Comparison of ENCODE assay signal across 8 cellular contexts in genomic region chr1:224175615-224176014, GRCh38. TPM values are rescaled to one million over a fixed set of nuclear protein-coding genes. Genes with fewer than 3 reads are reported as not detected.
DNase-seq lines count a peak whose midpoint lies in the region; ATAC-seq, FAIRE-seq and TF ChIP-seq lines count a peak whose summit lies in the region.

No MANE protein-coding gene starts in this region.

- no peaks in the 10 kb centered on the region for H3K9me2 ChIP-seq in MM.1S (replicated peaks; ENCODE audit: insufficient read depth, low read length)

- no peak for FAIRE-seq in H54 (lab: Jason Lieb, UNC)

- TF ChIP-seq POLR2A in H54 (IDR thresholded peaks at IDR 0.05; ENCODE audit: low read depth, low read length) = no peak

- no peaks in the 10 kb centered on the region for H3F3A ChIP-seq in MM.1S (ENCODE audit: insufficient read depth, low read length)

- no peaks in the 10 kb centered on the region for H3K9me3 ChIP-seq in MM.1S (replicated peaks; ENCODE audit: insufficient read depth, low read length)

- peak; percentile 27 for DNase-seq in stimulated activated CD4-positive, alpha-beta T cell treated with anti-CD3 and anti-CD28 coated beads, Interleukin-4, amount 100 ng/mL, for 24 hours
- DNase-seq in stimulated activated CD4-positive, alpha-beta T cell treated with anti-CD3 and anti-CD28 coated beads, Interleukin-2, amount 100 ng/mL, for 48 hours = no peak
- no peak for DNase-seq in chondrocyte (ENCODE audit: low spot score)
- DNase-seq in memory B cell (ENCODE audit: low spot score in 2 of 2) = no peak
- DNase-seq in MM.1S = no peak
- DNase-seq in H54 (ENCODE audit: insufficient read length, low spot score) = no peak
- no peak for DNase-seq in mesenteric fat pad (ENCODE audit: low spot score)

- H3K4me1 Mint-ChIP-seq in chondrocyte (ENCODE audit: low read depth) = peaks cover 7% of the 10 kb centered on the region
- peaks cover 3% of the 10 kb centered on the region for H3K4me1 Mint-ChIP-seq in memory B cell

- H3K27ac ChIP-seq in MM.1S (ENCODE audit: low read length) = no peak overlapping the region

- H3K36me3 Mint-ChIP-seq in chondrocyte (ENCODE audit: low read depth) (no peaks in the 10 kb centered on the region), memory B cell (no peaks in the 10 kb centered on the region)

- TF ChIP-seq CTCF in chondrocyte (IDR thresholded peaks at IDR 0.05) (no peak), MM.1S (IDR thresholded peaks at IDR 0.05; ENCODE audit: low read length) (no peak)

- no peaks in the 10 kb centered on the region for H3K27me3 ChIP-seq in MM.1S (replicated peaks; ENCODE audit: insufficient read depth, low read length)

- H4K20me1 ChIP-seq in MM.1S (ENCODE audit: insufficient read depth, low read length) = no peaks in the 10 kb centered on the region

- no peak overlapping the region for H3K9ac ChIP-seq in MM.1S (ENCODE audit: low read length)

- no peaks in the 10 kb centered on the region for H3K4me1 ChIP-seq in MM.1S (ENCODE audit: low read length)

- H3K79me2 ChIP-seq in MM.1S (ENCODE audit: low read length) = no peaks in the 10 kb centered on the region

- H3K36me3 ChIP-seq in MM.1S (replicated peaks; ENCODE audit: insufficient read depth, low read length) = no peaks in the 10 kb centered on the region

- H3K27me3 Mint-ChIP-seq in chondrocyte (ENCODE audit: low read depth) = no peaks in the 10 kb centered on the region
- H3K27me3 Mint-ChIP-seq in memory B cell = peaks cover 2% of the 10 kb centered on the region

- ATAC-seq in memory B cell (ENCODE audit: low read depth) (no peak), GM18519 (IDR thresholded peaks at IDR 0.05; ENCODE audit: low FRiP score, unreplicated experiment) (no peak)

- H3K4me3 Mint-ChIP-seq in chondrocyte (ENCODE audit: unreplicated experiment) (peak overlapping the region; percentile 54), memory B cell (peak overlapping the region; percentile 34)

- no peak overlapping the region for H3K4me3 ChIP-seq in MM.1S (ENCODE audit: low read length)

- H3K27ac Mint-ChIP-seq in chondrocyte (ENCODE audit: unreplicated experiment) = no peak overlapping the region
- no peak overlapping the region for H3K27ac Mint-ChIP-seq in memory B cell

- H3K9me3 Mint-ChIP-seq in chondrocyte (ENCODE audit: low read depth) (no peaks in the 10 kb centered on the region), memory B cell (no peaks in the 10 kb centered on the region)

- no peak overlapping the region for H2AFZ ChIP-seq in MM.1S (ENCODE audit: low read length)

- no peak overlapping the region for H3K4me2 ChIP-seq in MM.1S (ENCODE audit: low read depth, low read length)

RNA-seq across cellular contexts. Expression of gene DEGS1, which starts 7.4 kb away (rescaled TPM):
- total RNA-seq in chondrocyte (129 to 143 TPM (median 139 TPM) in 3 replicates), mesenteric fat pad (119 TPM)
